26 cellular contexts compared by ENCODE assay signal in the genomic region with DNA sequence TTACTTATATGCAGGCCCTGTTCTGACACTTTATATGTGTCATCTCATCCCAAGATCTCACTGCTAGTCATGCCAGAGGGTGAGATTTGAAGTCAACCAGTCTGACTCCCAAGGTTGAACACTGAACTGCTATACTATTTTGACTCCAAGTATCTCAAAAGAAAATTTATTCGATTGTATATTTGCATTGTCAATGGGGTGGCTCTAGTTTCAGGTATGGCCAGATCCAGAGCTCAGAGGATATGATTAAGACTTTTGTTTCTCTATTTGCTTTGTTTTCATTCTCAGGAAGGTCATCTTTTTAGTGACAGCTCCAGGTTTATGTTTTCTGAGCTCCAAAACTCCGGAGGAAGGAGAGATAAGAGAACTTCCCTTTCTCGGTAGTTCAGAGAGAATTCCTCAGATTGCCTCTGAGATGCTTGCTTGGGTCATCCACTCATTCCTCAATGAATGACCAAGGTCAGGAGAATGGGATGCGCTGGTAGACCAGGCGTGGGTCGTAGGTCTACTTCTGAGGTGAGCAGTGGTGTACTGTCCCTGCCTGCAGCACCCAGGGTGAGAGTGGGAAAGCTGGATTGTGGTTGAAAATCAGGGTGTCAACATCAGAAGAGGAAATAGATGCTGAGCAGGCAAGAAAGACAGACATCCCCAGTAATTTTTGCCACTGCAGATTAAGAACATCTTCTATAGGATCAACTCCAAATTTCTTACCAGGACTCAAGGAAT.
"Had no signal": no experiment of that assay in that cellular context is flagged by ENCODE, and none has a peak within 500 bp of the region (broad histone marks: within the 10 kb centered on the region; RNA-seq: fewer than 3 reads in every experiment).

No MANE protein-coding gene starts in this region.

- H3K9me3 Mint-ChIP-seq: activated CD4-positive, alpha-beta memory T cell treated with anti-CD3 and anti-CD28 coated beads, Interleukin-2, amount 10 ng/mL, durations not matched to agents 7 days and 5 days; activated CD4-positive, alpha-beta T cell treated with anti-CD3 and anti-CD28 coated beads, Interleukin-2, amount 10 ng/mL, durations not matched to agents 24 days and 14 days; central memory CD8-positive, alpha-beta T cell; dendritic cell treated with granulocyte-macrophage colony-stimulating factor and Interleukin-4, amounts not matched to agents 40 ng/mL and 50 ng/mL, for 4 days; endodermal cell had no signal

- H3K4me1 Mint-ChIP-seq: activated CD4-positive, alpha-beta memory T cell treated with anti-CD3 and anti-CD28 coated beads, Interleukin-2, amount 10 ng/mL, durations not matched to agents 7 days and 5 days; central memory CD8-positive, alpha-beta T cell had no signal

- H3K27ac ChIP-seq: brain microvascular endothelial cell, coronary artery, dorsolateral prefrontal cortex had no signal

- DNase-seq: activated CD4-positive, alpha-beta memory T cell treated with anti-CD3 and anti-CD28 coated beads, Interleukin-2, amount 10 ng/mL, durations not matched to agents 7 days and 5 days; activated CD4-positive, alpha-beta T cell treated with anti-CD3 and anti-CD28 coated beads, Interleukin-2, amount 10 ng/mL, durations not matched to agents 24 days and 14 days; activated CD4-positive, alpha-beta T cell treated with anti-CD3 and anti-CD28 coated beads, Interleukin-2, amount 50 U/mL, for 4 hours; activated CD4-positive, CD25-positive, alpha-beta regulatory T cell; activated CD4-positive, CD25-positive, alpha-beta regulatory T cell treated with anti-CD3 and anti-CD28 coated beads, Interleukin-2, amount 50 U/mL, for 72 hours; activated CD8-positive, alpha-beta memory T cell treated with anti-CD3 and anti-CD28 coated beads, Interleukin-2, amount 50 U/mL, for 48 hours; activated gamma-delta T cell; activated naive CD4-positive, alpha-beta T cell; activated T-cell treated with anti-CD3 and anti-CD28 coated beads for 4 hours; activated T-cell treated with anti-CD3 and anti-CD28 coated beads, Interleukin-2, amount 50 U/mL, for 48 hours; amniotic stem cell; anterior cingulate cortex; brain microvascular endothelial cell; dorsolateral prefrontal cortex; effector memory CD4-positive, alpha-beta T cell; endodermal cell; foreskin fibroblast; head of caudate nucleus; hippocampal formation; T-helper 2 cell had no signal

- H3K4me3 Mint-ChIP-seq: activated CD4-positive, alpha-beta memory T cell treated with anti-CD3 and anti-CD28 coated beads, Interleukin-2, amount 10 ng/mL, durations not matched to agents 7 days and 5 days; activated CD4-positive, alpha-beta T cell treated with anti-CD3 and anti-CD28 coated beads, Interleukin-2, amount 10 ng/mL, durations not matched to agents 24 days and 14 days; activated naive CD8-positive, alpha-beta T cell; activated T-helper 1 cell treated with anti-CD3 and anti-CD28 coated beads, Interleukin-12 subunit alpha, Interleukin-12 subunit beta, Interleukin-2, Interleukin-4 antibody, amounts not matched to agents 30 ng/mL and 10 ng/mL and 1 ng/mL, durations not matched to agents 14 hours and 24 hours and 36 hours; central memory CD8-positive, alpha-beta T cell; dendritic cell treated with granulocyte-macrophage colony-stimulating factor and Interleukin-4, amounts not matched to agents 40 ng/mL and 50 ng/mL, for 4 days; endodermal cell had no signal

- H3K27me3 ChIP-seq: brain microvascular endothelial cell had no signal

- H3K36me3 Mint-ChIP-seq: activated naive CD8-positive, alpha-beta T cell had no signal

- H3K27me3 Mint-ChIP-seq: activated CD4-positive, alpha-beta T cell treated with anti-CD3 and anti-CD28 coated beads, Interleukin-2, amount 10 ng/mL, durations not matched to agents 24 days and 14 days; dendritic cell treated with granulocyte-macrophage colony-stimulating factor and Interleukin-4, amounts not matched to agents 40 ng/mL and 50 ng/mL, for 4 days had no signal

- H3K4me3 ChIP-seq: coronary artery, dorsolateral prefrontal cortex had no signal

- H3K36me3 ChIP-seq: brain microvascular endothelial cell had no signal

- H3K27ac Mint-ChIP-seq: activated CD4-positive, alpha-beta memory T cell treated with anti-CD3 and anti-CD28 coated beads, Interleukin-2, amount 10 ng/mL, durations not matched to agents 7 days and 5 days; activated CD4-positive, alpha-beta T cell treated with anti-CD3 and anti-CD28 coated beads, Interleukin-2, amount 10 ng/mL, durations not matched to agents 24 days and 14 days; activated naive CD8-positive, alpha-beta T cell; activated T-helper 1 cell treated with anti-CD3 and anti-CD28 coated beads, Interleukin-12 subunit alpha, Interleukin-12 subunit beta, Interleukin-2, Interleukin-4 antibody, amounts not matched to agents 30 ng/mL and 10 ng/mL and 1 ng/mL, durations not matched to agents 14 hours and 24 hours and 36 hours; dendritic cell treated with granulocyte-macrophage colony-stimulating factor and Interleukin-4, amounts not matched to agents 40 ng/mL and 50 ng/mL, for 4 days; endodermal cell had no signal

- ATAC-seq: esophagus mucosa had no signal
